In the genomic region with DNA sequence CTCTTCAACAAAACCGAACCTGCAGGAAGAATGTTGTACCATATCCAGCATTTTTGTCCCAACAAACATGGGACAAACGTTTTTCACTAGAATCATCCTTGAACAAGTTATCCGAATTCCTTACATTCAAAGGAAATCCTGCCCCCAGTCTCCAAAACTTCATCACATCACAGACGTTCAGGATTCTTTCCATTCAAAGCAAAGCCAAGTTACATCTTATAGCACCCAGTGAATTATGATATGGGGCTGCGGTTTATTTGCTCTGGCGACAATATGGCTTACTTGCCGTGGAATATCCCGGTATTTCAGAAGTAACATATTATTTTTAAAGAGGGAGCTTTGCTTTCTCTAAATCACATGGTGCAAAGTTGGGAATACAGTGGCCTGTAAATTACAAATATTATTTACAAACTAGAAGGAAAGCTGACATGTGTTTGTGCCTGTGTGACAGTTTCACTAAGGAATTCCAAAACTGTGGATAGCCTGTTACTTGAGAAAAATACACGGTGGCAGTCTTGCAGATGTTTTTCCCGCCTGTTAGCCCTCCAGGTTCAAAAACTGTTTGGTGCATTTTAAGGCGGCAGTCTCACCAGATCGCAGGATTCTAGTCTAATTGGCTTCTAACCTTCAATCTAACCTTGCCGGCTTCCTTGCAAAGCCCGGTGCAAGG, we compare ENCODE assay signal across 8 cellular contexts. TPM values are rescaled to one million over a fixed set of nuclear protein-coding genes. Genes with fewer than 3 reads are reported as not detected.
DNase-seq lines count a peak whose midpoint lies in the region; ATAC-seq and TF ChIP-seq lines count a peak whose summit lies in the region.

No MANE protein-coding gene starts in this region.

- H3K27ac ChIP-seq in C4-2B (peak overlapping the region; percentile 93), MM.1S (ENCODE audit: low read length) (peak overlapping the region; percentile 96), duodenal mucosa (ENCODE audit: low read depth, low read length) (peak overlapping the region; percentile 98)

- H3K9ac ChIP-seq in MM.1S (ENCODE audit: low read length), result peak overlapping the region; percentile 96
- H3K9ac ChIP-seq in duodenal mucosa (ENCODE audit: low read depth in 1 of 2, low read length in 2 of 2), result peak overlapping the region; percentile 74 to 76

- H3K36me3 ChIP-seq in MM.1S (replicated peaks; ENCODE audit: insufficient read depth, low read length), result no peaks in the 10 kb centered on the region
- no peaks in the 10 kb centered on the region for H3K36me3 ChIP-seq in duodenal mucosa (ENCODE audit: control insufficient read depth in 1 of 2, insufficient read depth in 2 of 2, low read length in 2 of 2)

- H3K4me1 ChIP-seq in MM.1S (ENCODE audit: low read length) (peaks cover 18% of the 10 kb centered on the region), duodenal mucosa (ENCODE audit: control insufficient read depth in 1 of 2, insufficient read depth in 2 of 2, low read length in 2 of 2) (peaks cover 26 to 32% of the 10 kb centered on the region in 2 donors)

- H3K9me3 ChIP-seq in MM.1S (replicated peaks; ENCODE audit: insufficient read depth, low read length), result no peaks in the 10 kb centered on the region
- H3K9me3 ChIP-seq in duodenal mucosa (ENCODE audit: control insufficient read depth in 1 of 2, low read length in 2 of 2), result no peaks in the 10 kb centered on the region

- no peak for TF ChIP-seq CTCF in C4-2B (conservative IDR thresholded peaks at IDR 0.05)
- TF ChIP-seq CTCF in MM.1S (IDR thresholded peaks at IDR 0.05; ENCODE audit: low read length), result no peak
- no peak for TF ChIP-seq CTCF in neural crest cell (conservative IDR thresholded peaks at IDR 0.05)

- peak overlapping the region; percentile 96 for H3K4me3 ChIP-seq in MM.1S (ENCODE audit: low read length)
- H3K4me3 ChIP-seq in duodenal mucosa (ENCODE audit: low read depth in 1 of 2, low read length in 2 of 2), result peak overlapping the region; percentile 83

- ATAC-seq in GM18868 (IDR thresholded peaks at IDR 0.05; ENCODE audit: unreplicated experiment) (no peak), HG03571 (IDR thresholded peaks at IDR 0.05; ENCODE audit: unreplicated experiment) (no peak)

- POLR2A ChIA-PET in HEK293T (lab: Yijun Ruan, JAX), result interaction anchor here (0.8 to 2.2 kb wide), 8 partner anchors 9 to 114 kb away, joined by 3 to 8 read pairs (median 3); no protein-coding TSS in a partner anchor

- DNase-seq in MM.1S (no peak), neural crest cell (ENCODE audit: low read depth, low spot score) (no peak), RKO (ENCODE audit: low spot score) (no peak), HEK293T (ENCODE audit: extremely low spot score) (no peak)

- H3K27me3 ChIP-seq in MM.1S (replicated peaks; ENCODE audit: insufficient read depth, low read length), result no peaks in the 10 kb centered on the region
- H3K27me3 ChIP-seq in duodenal mucosa (ENCODE audit: control insufficient read depth in 1 of 2, insufficient read depth in 2 of 2, low read length in 2 of 2), result no peaks in the 10 kb centered on the region

- peaks cover 48% of the 10 kb centered on the region for H3K4me1 Mint-ChIP-seq in neural crest cell

- H3K4me2 ChIP-seq in MM.1S (ENCODE audit: low read depth, low read length), result peak overlapping the region; percentile 89

- CTCF ChIA-PET in HEK293T (lab: Yijun Ruan, JAX), result no interaction called here

- H3K27me3 Mint-ChIP-seq in neural crest cell (ENCODE audit: low read depth), result no peaks in the 10 kb centered on the region

- no peaks in the 10 kb centered on the region for H3K9me2 ChIP-seq in MM.1S (replicated peaks; ENCODE audit: insufficient read depth, low read length)

- peak overlapping the region; percentile 98 for H3K27ac Mint-ChIP-seq in neural crest cell (ENCODE audit: unreplicated experiment)

- H3F3A ChIP-seq in MM.1S (ENCODE audit: insufficient read depth, low read length), result peaks cover 29% of the 10 kb centered on the region

- 0 out of 2 replicates have a peak, but pooled peaks cover 9% of the 10 kb centered on the region for H4K20me1 ChIP-seq in MM.1S (ENCODE audit: insufficient read depth, low read length)

- H3K79me2 ChIP-seq in MM.1S (ENCODE audit: low read length), result peaks cover 59% of the 10 kb centered on the region

- no peaks in the 10 kb centered on the region for H3K9me3 Mint-ChIP-seq in neural crest cell

- peak overlapping the region; percentile 68 for H2AFZ ChIP-seq in MM.1S (ENCODE audit: low read length)

- peak overlapping the region; percentile 100 for H3K4me3 Mint-ChIP-seq in neural crest cell

- H3K36me3 Mint-ChIP-seq in neural crest cell (ENCODE audit: low read depth), result no peaks in the 10 kb centered on the region

TF ChIP-seq in HEK293T, 16 proteins besides CTCF, POLR2A, EP300 and RAD21:
- TF ChIP-seq SUZ12 (IDR thresholded peaks at IDR 0.05) (no peak), L3MBTL2 (conservative IDR thresholded peaks at IDR 0.05) (no peak), NFRKB (IDR thresholded peaks at IDR 0.05) (no peak), FOXK2 (IDR thresholded peaks at IDR 0.05) (no peak), LEF1 (IDR thresholded peaks at IDR 0.05; ENCODE audit: borderline replicate concordance) (no peak)
- TF ChIP-seq, protein P1, sequence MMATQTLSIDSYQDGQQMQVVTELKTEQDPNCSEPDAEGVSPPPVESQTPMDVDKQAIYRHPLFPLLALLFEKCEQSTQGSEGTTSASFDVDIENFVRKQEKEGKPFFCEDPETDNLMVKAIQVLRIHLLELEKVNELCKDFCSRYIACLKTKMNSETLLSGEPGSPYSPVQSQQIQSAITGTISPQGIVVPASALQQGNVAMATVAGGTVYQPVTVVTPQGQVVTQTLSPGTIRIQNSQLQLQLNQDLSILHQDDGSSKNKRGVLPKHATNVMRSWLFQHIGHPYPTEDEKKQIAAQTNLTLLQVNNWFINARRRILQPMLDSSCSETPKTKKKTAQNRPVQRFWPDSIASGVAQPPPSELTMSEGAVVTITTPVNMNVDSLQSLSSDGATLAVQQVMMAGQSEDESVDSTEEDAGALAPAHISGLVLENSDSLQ (IDR thresholded peaks at IDR 0.05), result no peak

RNA-seq across cellular contexts. Expression of a gene that starts 0.8 kb away (rescaled TPM):
- total RNA-seq in neural crest cell, result 36.2 and 41.2 TPM in 2 replicates
